In genomic region chr13:41513600-41513999, GRCh38 we compare ENCODE assay signal across 29 cellular contexts.
"Had no signal": no experiment of that assay in that cellular context is flagged by ENCODE, and none has a peak within 500 bp of the region (broad histone marks: within the 10 kb centered on the region; RNA-seq: fewer than 3 reads in every experiment).

No MANE protein-coding gene starts in this region.

- H3K27me3 ChIP-seq: colonic mucosa, gastrocnemius medialis, heart right ventricle, left lung, pancreas, stomach, thyroid gland had no signal

- H3K9me3 Mint-ChIP-seq: dendritic cell treated with granulocyte-macrophage colony-stimulating factor and Interleukin-4, amounts not matched to agents 40 ng/mL and 50 ng/mL, for 4 days had no signal

- H3K27me3 Mint-ChIP-seq: dendritic cell treated with granulocyte-macrophage colony-stimulating factor and Interleukin-4, amounts not matched to agents 40 ng/mL and 50 ng/mL, for 4 days; type B pancreatic cell had no signal

- H3K27ac Mint-ChIP-seq: endodermal cell, mesothelial cell of epicardium, nephron, type B pancreatic cell had no signal

- H3K36me3 Mint-ChIP-seq: mesothelial cell of epicardium, type B pancreatic cell had no signal

- H3K4me1 Mint-ChIP-seq: endodermal cell, mesothelial cell of epicardium, nephron had no signal

- H3K4me1 ChIP-seq: colonic mucosa, gastrocnemius medialis, heart right ventricle, left lung, pancreas, stomach, thyroid gland had no signal

- H3K4me3 Mint-ChIP-seq: dendritic cell treated with granulocyte-macrophage colony-stimulating factor and Interleukin-4, amounts not matched to agents 40 ng/mL and 50 ng/mL, for 4 days; endodermal cell; mesothelial cell of epicardium; naive thymus-derived CD4-positive, alpha-beta T cell; nephron; type B pancreatic cell had no signal

- ATAC-seq: esophagus mucosa; gastrocnemius medialis; heart right ventricle; left cardiac atrium; left lung; mucosa of descending colon; naive thymus-derived CD4-positive, alpha-beta T cell; pancreas; sciatic nerve had no signal

- H3K9me3 ChIP-seq: colonic mucosa, gastrocnemius medialis, left lung, mucosa of descending colon, pancreas, stomach, thyroid gland had no signal

- H3K4me2 ChIP-seq: smooth muscle cell had no signal

- H3K4me3 ChIP-seq: colonic mucosa, gastrocnemius medialis, heart right ventricle, left lung, mucosa of descending colon, pancreas, smooth muscle cell, stomach, thyroid gland had no signal

- H3K36me3 ChIP-seq: colonic mucosa, gastrocnemius medialis, heart right ventricle, left lung, pancreas, stomach, thyroid gland had no signal

- DNase-seq: colonic mucosa; effector CD8-positive, alpha-beta T cell; endodermal cell; foreskin fibroblast; gastrocnemius medialis; heart right ventricle; hippocampal formation; left cardiac atrium; left lung; mesenchymal stem cell; mucosa of descending colon; naive thymus-derived CD4-positive, alpha-beta T cell; occipital lobe; pancreas; stimulated activated CD4-positive, alpha-beta T cell treated with anti-CD3 and anti-CD28 coated beads, Interleukin-12 subunit alpha, Interleukin-12 subunit beta, amount 100 ng/mL, for 4 hours; stimulated activated CD4-positive, alpha-beta T cell treated with anti-CD3 and anti-CD28 coated beads, Interleukin-1b, Interleukin-23, amount 100 ng/mL, for 48 hours; stimulated activated CD4-positive, alpha-beta T cell treated with anti-CD3 and anti-CD28 coated beads, Interleukin-4, amount 100 ng/mL, for 1 hour; stimulated activated CD8-positive, alpha-beta memory T cell treated with anti-CD3 and anti-CD28 coated beads, Interleukin-4, amount 100 ng/mL, for 48 hours; stimulated activated naive CD4-positive, alpha-beta T cell treated with Interleukin-2 at 50 U/mL for 16 hours; stomach; thyroid gland had no signal

- H3K27ac ChIP-seq: colonic mucosa, epithelial cell of prostate, gastrocnemius medialis, heart right ventricle, left lung, pancreas, stomach, thyroid gland had no signal
